In genomic region chr6:13615802-13616140, GRCh38 we compare ENCODE assay signal across 8 cellular contexts. TPM values are rescaled to one million over a fixed set of nuclear protein-coding genes. Genes with fewer than 3 reads are reported as not detected.
DNase-seq lines count a peak whose midpoint lies in the region; ATAC-seq and TF ChIP-seq lines count a peak whose summit lies in the region.

No MANE protein-coding gene starts in this region.

- H3K4me3 ChIP-seq in astrocyte of the cerebellum (ENCODE audit: low read depth, low read length) (peak overlapping the region; percentile 100), iPS-18c (ENCODE audit: insufficient read depth, low read depth, low read length) (peak overlapping the region; percentile 99), spleen (peak overlapping the region; percentile 72 to 96 (median 90))

- peaks cover 3% of the 10 kb centered on the region for H3K9me3 ChIP-seq in iPS-18c (ENCODE audit: control insufficient read depth, insufficient read depth, low read length)
- H3K9me3 ChIP-seq in spleen: no peaks in the 10 kb centered on the region

- H3K27me3 ChIP-seq in spleen (replicated peaks in 1 of 7): no peaks in the 10 kb centered on the region

- H3K27ac ChIP-seq in spleen: peak overlapping the region; percentile 83 to 96 (median 94)

- intact Hi-C loops in spleen (cut with DNase I; ENCODE audit: low total_unique reads): no loop called here

- peaks cover 6 to 57% (median 39%) of the 10 kb centered on the region in 6 donors for H3K36me3 ChIP-seq in spleen

- H3K4me1 ChIP-seq in spleen: peaks cover 14 to 57% (median 43%) of the 10 kb centered on the region in 6 donors

- peak; percentile 15 for ATAC-seq in HG03571 (IDR thresholded peaks at IDR 0.05; ENCODE audit: unreplicated experiment)
- no peak for ATAC-seq in HG02885 (IDR thresholded peaks at IDR 0.05; ENCODE audit: poor library complexity, unreplicated experiment)

- no peak for TF ChIP-seq POLR2A in spleen (IDR thresholded peaks at IDR 0.05)

- 0 to 1% (median 0%) methylated on average over 14 of the region's 14 CpGs for WGBS in spleen, 5 donors

- peak; percentile 57 for DNase-seq in EH (ENCODE audit: low read depth)
- peak; percentile 37 for DNase-seq in SW480 (ENCODE audit: low spot score)
- no peak for DNase-seq in astrocyte of the cerebellum (ENCODE audit: low read depth)
- DNase-seq in spleen: peak; percentile 88
- no peak for DNase-seq in NCI-H128 (lab: John Stamatoyannopoulos, UW; ENCODE audit: unreplicated experiment)

- in situ Hi-C loops in astrocyte of the cerebellum (cut with HindIII; ENCODE audit: low sequenced_read_pairs): no loop called here

- TF ChIP-seq CTCF in astrocyte of the cerebellum (IDR thresholded peaks at IDR 0.05; ENCODE audit: low read depth, low read length, missing control alignments): no peak
- TF ChIP-seq CTCF in spleen (IDR thresholded peaks at IDR 0.05 in 8 of 11, conservative IDR thresholded peaks at IDR 0.05 in 3 of 11): no peak

RNA-seq across cellular contexts. Expression of gene NOL7, which starts 0.6 kb away (rescaled TPM):
- total RNA-seq in spleen: 10 to 100 TPM; 44.6 to 73.6 (median 50.6) TPM
- 10 to 100 TPM; 49.9 to 63.1 (median 57.4) TPM for polyA plus RNA-seq in spleen

RNA-seq across cellular contexts. Expression of gene SIRT5, which starts 41.4 kb away (rescaled TPM):
- total RNA-seq in spleen: 10 to 100 TPM; 11.0 to 23.7 (median 18.0) TPM
- polyA plus RNA-seq in spleen: 10 to 100 TPM in 1 of 3 donors, 1 to 10 TPM in 2; 8.2 to 10.8 (median 9.1) TPM

Comparison
In these comparisons a context has a peak if more than half of its experiments do, and no peak if none do; other contexts are left out.
1. DNase-seq: peak in EH (single experiment), SW480 (single experiment) and spleen (single experiment); none in astrocyte of the cerebellum (single experiment) and NCI-H128 (single experiment).
2. Peak in every context shown above with its lines, with median percentiles within 50 percentile points of each other: H3K4me3 ChIP-seq.